In genomic region chr5:150517272-150518152, GRCh38 we compare ENCODE assay signal across 8 cellular contexts.
DNase-seq lines count a peak whose midpoint lies in the region; ATAC-seq and TF ChIP-seq lines count a peak whose summit lies in the region.

No MANE protein-coding gene starts in this region.

- no peaks in the 10 kb centered on the region for H3K9me3 Mint-ChIP-seq in central memory CD8-positive, alpha-beta T cell

- H3K4me1 Mint-ChIP-seq in central memory CD8-positive, alpha-beta T cell = no peaks in the 10 kb centered on the region

- peak overlapping the region in 1 of 2 donors; percentile 62 for H3K9ac ChIP-seq in mucosa of rectum (ENCODE audit: low read depth in 1 of 2, low read length in 2 of 2)

- H3K4me3 ChIP-seq in AG09309 (ENCODE audit: control insufficient read depth, low read depth, low read length) = no peak overlapping the region
- H3K4me3 ChIP-seq in mucosa of rectum (ENCODE audit: low read length in 2 of 2) = peak overlapping the region in 1 of 2 donors; percentile 7

- peaks cover 5 to 7% of the 10 kb centered on the region in 2 donors for H3K36me3 ChIP-seq in mucosa of rectum (ENCODE audit: control insufficient read depth in 2 of 2, insufficient read depth in 2 of 2, low read length in 2 of 2)

- H3K4me1 ChIP-seq in mucosa of rectum (ENCODE audit: control insufficient read depth in 2 of 2, insufficient read depth in 2 of 2, low read length in 2 of 2) = peaks cover 25 to 39% of the 10 kb centered on the region in 2 donors

- no peak for ATAC-seq in central memory CD8-positive, alpha-beta T cell (replicated peaks; ENCODE audit: extremely low read depth, poor library complexity, severe bottlenecking)
- ATAC-seq in GM21619 (IDR thresholded peaks at IDR 0.05; ENCODE audit: unreplicated experiment) = no peak
- no peak for ATAC-seq in GM19035 (IDR thresholded peaks at IDR 0.05; ENCODE audit: unreplicated experiment)

- H3K27ac Mint-ChIP-seq in central memory CD8-positive, alpha-beta T cell (ENCODE audit: low read depth) = peak overlapping the region; percentile 46

- no peaks in the 10 kb centered on the region for H3K27me3 ChIP-seq in mucosa of rectum (ENCODE audit: control insufficient read depth in 2 of 2, insufficient read depth in 2 of 2, low read length in 2 of 2)

- H3K36me3 Mint-ChIP-seq in central memory CD8-positive, alpha-beta T cell (ENCODE audit: insufficient read depth) = peaks cover 3% of the 10 kb centered on the region

- H3K27ac ChIP-seq in mucosa of rectum (ENCODE audit: low read depth in 2 of 2, low read length in 2 of 2) = peak overlapping the region; percentile 77 to 80

- TF ChIP-seq CTCF in AG09309 (IDR thresholded peaks at IDR 0.05; ENCODE audit: control insufficient read depth, insufficient read depth, low read depth, low read length, missing control alignments) = no peak
- TF ChIP-seq CTCF in GM13977 (IDR thresholded peaks at IDR 0.05; ENCODE audit: extremely low read depth, insufficient read depth, missing control alignments) = no peak

- DNase-seq in AG09309 (ENCODE audit: low read depth) (peak; percentile 90), NCI-H1417 treated with DMSO at 0.1 percent for 48 hours (lab: John Stamatoyannopoulos, UW) (peak; percentile 61), GM13977 (ENCODE audit: low spot score) (no peak), NCI-H82 (lab: John Stamatoyannopoulos, UW) (no peak)
- no peak for DNase-seq in central memory CD8-positive, alpha-beta T cell (ENCODE audit: low spot score in 2 of 2)

- H3K4me3 Mint-ChIP-seq in central memory CD8-positive, alpha-beta T cell = no peak overlapping the region

- no peaks in the 10 kb centered on the region for H3K27me3 Mint-ChIP-seq in central memory CD8-positive, alpha-beta T cell

- in situ Hi-C loops in GM13977 (cut with MboI; ENCODE audit: low pct_unique_long_range_greater_than_20kb, low sequenced_read_pairs, unreplicated experiment) = no loop called here

- no peaks in the 10 kb centered on the region for H3K9me3 ChIP-seq in mucosa of rectum (ENCODE audit: control insufficient read depth in 2 of 2, low read length in 2 of 2)

Comparison
In these comparisons a context has a peak if more than half of its experiments do, and no peak if none do; other contexts are left out.
1. DNase-seq: peak in AG09309 (single experiment) and NCI-H1417 treated with DMSO at 0.1 percent for 48 hours (single experiment); none in central memory CD8-positive, alpha-beta T cell (0 of 2), GM13977 (single experiment) and NCI-H82 (single experiment).